Comparison of ENCODE assay signal across 1 cellular context in genomic region chr20:42484335-42484734, GRCh38.
TF ChIP-seq lines count a peak whose summit lies in the region.

No MANE protein-coding gene starts in this region.

TF ChIP-seq in WTC11, 78 proteins besides CTCF, POLR2A, EP300 and RAD21 (continued from another document):
- TF ChIP-seq ZNF281 (CRISPR knock-in tag; IDR thresholded peaks at IDR 0.05) = no peak
- TF ChIP-seq JUN (CRISPR knock-in tag; IDR thresholded peaks at IDR 0.05) = no peak
- no peak for TF ChIP-seq PRDM15 (CRISPR knock-in tag; IDR thresholded peaks at IDR 0.05)
- no peak for TF ChIP-seq ARID4B (CRISPR knock-in tag; IDR thresholded peaks at IDR 0.05; ENCODE audit: borderline replicate concordance)
- TF ChIP-seq ZNF121 (CRISPR knock-in tag; IDR thresholded peaks at IDR 0.05) = no peak
- no peak for TF ChIP-seq ZMAT4 (CRISPR knock-in tag; IDR thresholded peaks at IDR 0.05)
- TF ChIP-seq GRHL2 (CRISPR knock-in tag; IDR thresholded peaks at IDR 0.05; ENCODE audit: insufficient replicate concordance, severe bottlenecking) = no peak
- no peak for TF ChIP-seq FOXJ3 (CRISPR knock-in tag; IDR thresholded peaks at IDR 0.05; ENCODE audit: borderline replicate concordance)
